ENCODE assay signal across 8 cellular contexts in the genomic region with DNA sequence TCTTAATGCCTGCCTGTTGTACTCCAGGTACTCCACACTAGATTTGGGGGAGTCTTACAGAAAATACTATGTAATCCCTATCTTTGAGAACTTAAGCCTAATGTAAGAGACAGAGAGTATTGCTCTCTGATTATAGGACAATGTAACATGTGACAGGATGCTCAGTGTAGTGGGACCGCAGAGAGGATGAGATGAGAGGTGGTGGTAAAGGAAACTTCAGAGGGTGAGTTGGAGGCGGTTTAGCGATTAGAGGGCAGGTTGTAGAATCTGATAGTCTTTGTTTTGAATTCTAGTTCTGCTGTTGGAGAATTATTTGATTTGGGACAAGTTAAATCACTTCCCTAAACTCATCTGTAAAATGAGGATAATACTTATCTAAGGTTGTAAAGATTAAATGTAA. TPM values are rescaled to one million over a fixed set of nuclear protein-coding genes. Genes with fewer than 3 reads are reported as not detected.
A peak's percentile ranks its signal among the peaks of the same experiment; 100 is the strongest.
DNase-seq lines count a peak whose midpoint lies in the region; ATAC-seq and FAIRE-seq lines count a peak whose summit lies in the region.

No MANE protein-coding gene starts in this region.

- H3K27ac ChIP-seq in right cardiac atrium (ENCODE audit: low read length) (no peak overlapping the region), mesendoderm (ENCODE audit: low read depth, low read length) (no peak overlapping the region)

- no peaks in the 10 kb centered on the region for H3K79me2 ChIP-seq in mesendoderm (ENCODE audit: control insufficient read depth, insufficient read depth, low read length)

- intact Hi-C loops in right cardiac atrium (cut with DNase I): loop anchor here in 3 of 4 donors (10.0 kb wide), 2 partner anchors 66 to 174 kb away; partner anchors contain the start of gene AXDND1 (in 2 of the 3)

- H4K5ac ChIP-seq in mesendoderm (ENCODE audit: low read length): no peak overlapping the region

- no peaks in the 10 kb centered on the region for H3K27me3 Mint-ChIP-seq in T-helper 2 cell treated with Interferon-gamma antibody and Interleukin-4, amounts not matched to agents 5 μg/mL and 100 μg/mL, for 36 hours (ENCODE audit: low read depth)
- no peaks in the 10 kb centered on the region for H3K27me3 Mint-ChIP-seq in naive B cell

- H3K9me3 ChIP-seq in right cardiac atrium (ENCODE audit: control insufficient read depth, low read length): no peaks in the 10 kb centered on the region

- H3K79me1 ChIP-seq in mesendoderm (ENCODE audit: low read length): no peaks in the 10 kb centered on the region

- no peak overlapping the region for H3K9ac ChIP-seq in mesendoderm (ENCODE audit: low read length)

- no peak overlapping the region for H3K18ac ChIP-seq in mesendoderm (ENCODE audit: low read length)

- no peak overlapping the region for H3K23ac ChIP-seq in mesendoderm (ENCODE audit: low read length)

- H3K9me3 Mint-ChIP-seq in T-helper 2 cell treated with Interferon-gamma antibody and Interleukin-4, amounts not matched to agents 5 μg/mL and 100 μg/mL, for 36 hours: peaks cover 3% of the 10 kb centered on the region
- peaks cover 0 to 4% (median 0%) of the 10 kb centered on the region in 7 donors for H3K9me3 Mint-ChIP-seq in naive B cell

- H3K4me3 ChIP-seq in right cardiac atrium (ENCODE audit: low read length): no peak overlapping the region
- no peak overlapping the region for H3K4me3 ChIP-seq in mesendoderm (ENCODE audit: low read length)

- 81% methylated on average over 3 of the region's 3 CpGs for WGBS in right cardiac atrium
- no CpG with 5 or more reads among the region's 3 CpGs for WGBS in mesendoderm (ENCODE audit: extremely low coverage, insufficient coverage, low lambda C conversion rate)

- H3K4me1 ChIP-seq in right cardiac atrium (ENCODE audit: control insufficient read depth, insufficient read depth, low read length): no peaks in the 10 kb centered on the region
- H3K4me1 ChIP-seq in mesendoderm (ENCODE audit: control insufficient read depth, low read depth, low read length): no peaks in the 10 kb centered on the region

- peak overlapping the region; percentile 40 for H3K4me3 Mint-ChIP-seq in T-helper 2 cell treated with Interferon-gamma antibody and Interleukin-4, amounts not matched to agents 5 μg/mL and 100 μg/mL, for 36 hours
- H3K4me3 Mint-ChIP-seq in naive B cell: peak overlapping the region in 3 of 8 donors; percentile 1 to 32 (median 2)

- no peak overlapping the region for H2BK120ac ChIP-seq in mesendoderm (ENCODE audit: low read depth, low read length)

- H2BK5ac ChIP-seq in mesendoderm (ENCODE audit: low read length): no peak overlapping the region

- peak overlapping the region; percentile 73 for H3K27ac Mint-ChIP-seq in T-helper 2 cell treated with Interferon-gamma antibody and Interleukin-4, amounts not matched to agents 5 μg/mL and 100 μg/mL, for 36 hours
- peak overlapping the region in 5 of 6 donors; percentile 0 to 93 (median 9) for H3K27ac Mint-ChIP-seq in naive B cell

- DNase-seq in T-helper 2 cell treated with Interferon-gamma antibody and Interleukin-4, amounts not matched to agents 5 μg/mL and 100 μg/mL, for 36 hours (ENCODE audit: low spot score): peak; percentile 41
- DNase-seq in naive B cell: no peak
- DNase-seq in right cardiac atrium: no peak
- DNase-seq in mesendoderm: no peak
- no peak for DNase-seq in SKM-1 treated with dmso at 0.1 percent for 144 hours (lab: John Stamatoyannopoulos, UW; ENCODE audit: unreplicated experiment)
- no peak for DNase-seq in RCC 7860 (ENCODE audit: low spot score)

- no peak overlapping the region for H3K56ac ChIP-seq in mesendoderm (ENCODE audit: low read length)

- H4K8ac ChIP-seq in mesendoderm (ENCODE audit: low read depth, low read length): no peak overlapping the region

- no peaks in the 10 kb centered on the region for H3K36me3 ChIP-seq in mesendoderm (ENCODE audit: control insufficient read depth, insufficient read depth, low read length)

- H3K27me3 ChIP-seq in right cardiac atrium (ENCODE audit: control insufficient read depth, insufficient read depth): no peaks in the 10 kb centered on the region
- H3K27me3 ChIP-seq in mesendoderm (ENCODE audit: insufficient read depth, low read length, poor library complexity): peaks cover 4% of the 10 kb centered on the region

- H2AK5ac ChIP-seq in mesendoderm (ENCODE audit: low read length): no peak overlapping the region

- H2BK15ac ChIP-seq in mesendoderm (replicated peaks; ENCODE audit: low read depth): no peak overlapping the region

- H3K4me2 ChIP-seq in mesendoderm (ENCODE audit: low read length): no peak overlapping the region

- no peak overlapping the region for H3K4ac ChIP-seq in mesendoderm (ENCODE audit: low read depth, low read length)

- ATAC-seq in GM18868 (IDR thresholded peaks at IDR 0.05; ENCODE audit: unreplicated experiment) (peak; percentile 93), HG02642 (IDR thresholded peaks at IDR 0.05; ENCODE audit: poor library complexity, unreplicated experiment) (peak; percentile 79), naive B cell (ENCODE audit: low read depth in 2 of 2) (peak; percentile 48 to 50), right cardiac atrium (no peak)

- peaks cover 38% of the 10 kb centered on the region for H3K36me3 Mint-ChIP-seq in T-helper 2 cell treated with Interferon-gamma antibody and Interleukin-4, amounts not matched to agents 5 μg/mL and 100 μg/mL, for 36 hours (ENCODE audit: low read depth)
- peaks cover 0 to 8% of the 10 kb centered on the region in 2 donors for H3K36me3 Mint-ChIP-seq in naive B cell

- no peak for FAIRE-seq in RCC 7860 (lab: Jason Lieb, UNC)

- peaks cover 51% of the 10 kb centered on the region for H3K4me1 Mint-ChIP-seq in T-helper 2 cell treated with Interferon-gamma antibody and Interleukin-4, amounts not matched to agents 5 μg/mL and 100 μg/mL, for 36 hours (ENCODE audit: low read depth)
- H3K4me1 Mint-ChIP-seq in naive B cell: peaks cover 33 to 54% (median 44%) of the 10 kb centered on the region in 3 donors

RNA-seq across cellular contexts. Expression of gene SOAT1, which starts 5.4 kb away (rescaled TPM):
- polyA plus RNA-seq in naive B cell (ENCODE audit: low read depth in 6 of 6) (10 to 100 TPM; 28.0 to 56.8 (median 39.5) TPM), right cardiac atrium (5.1 TPM)
- 10 to 100 TPM; 15.3 to 20.3 (median 18.5) TPM for total RNA-seq in right cardiac atrium
- polyA plus RNA-seq in mesendoderm (2013, experiment 1 of 2): 4.3 TPM
- 4.3 TPM for polyA plus RNA-seq in mesendoderm (2013, experiment 2 of 2)

Comparison
In these comparisons a context has a peak if more than half of its experiments do, and no peak if none do; other contexts are left out.
1. ATAC-seq: peak in GM18868 (single experiment), HG02642 (single experiment) and naive B cell (2 of 2); none in right cardiac atrium (0 of 2).